In genomic region chr7:123824754-123825067, GRCh38 we compare ENCODE assay signal across 10 cellular contexts. TPM values are rescaled to one million over a fixed set of nuclear protein-coding genes. Genes with fewer than 3 reads are reported as not detected.
DNase-seq lines count a peak whose midpoint lies in the region; ATAC-seq and TF ChIP-seq lines count a peak whose summit lies in the region.
"Had no signal": no experiment of that assay in that cellular context is flagged by ENCODE, and none has a peak within 500 bp of the region (broad histone marks: within the 10 kb centered on the region; RNA-seq: fewer than 3 reads in every experiment).

No MANE protein-coding gene starts in this region.

- H4K20me1 ChIP-seq in PC-3 (ENCODE audit: low read length): no peaks in the 10 kb centered on the region

- H3K27ac ChIP-seq in C4-2B (peak overlapping the region; percentile 20; the same call in 1 of the 2 replicates), PC-3 (ENCODE audit: low read length) (no peak overlapping the region)

- H3K9me2 ChIP-seq in PC-3 (replicated peaks; ENCODE audit: low read length): no peaks in the 10 kb centered on the region

- intact Hi-C loops in PC-3 (cut with micrococcal nuclease): loop anchor here (2.0 kb wide), 1 partner anchor 26 kb away; no protein-coding TSS in a partner anchor

- POLR2A ChIA-PET in PC-3 (lab: Charles Lee; ENCODE audit: unreplicated experiment): interaction anchor here (0.6 kb wide), 1 partner anchor 43 kb away, joined by 3 read pairs; no protein-coding TSS in a partner anchor

- CTCF ChIA-PET in PC-3 (lab: Charles Lee): no interaction called here

- peak; percentile 77 for DNase-seq in PC-3
- no peak for DNase-seq in H7
- no peak for DNase-seq in stimulated activated naive CD4-positive, alpha-beta T cell treated with Interleukin-2 at 50 U/mL for 16 hours (lab: John Stamatoyannopoulos, UW)
- DNase-seq in MV-4-11 (lab: John Stamatoyannopoulos, UW): no peak
- DNase-seq: NCI-H1694 had no signal

- BruUV-seq in PC-3 (replicated peaks; lab: Mats Ljungman, UMichigan): no TSS peak

- no peaks in the 10 kb centered on the region for H3K36me3 ChIP-seq in PC-3 (ENCODE audit: low read depth, low read length)
- H3K36me3 ChIP-seq in H7 (replicated peaks; ENCODE audit: control insufficient read depth, insufficient read depth, low read length): no peaks in the 10 kb centered on the region

- H3F3A ChIP-seq in PC-3 (ENCODE audit: low read length, unreplicated experiment): no peaks in the 10 kb centered on the region

- ATAC-seq in GM19328 (IDR thresholded peaks at IDR 0.05; ENCODE audit: unreplicated experiment) (peak; percentile 34), HG03135 (IDR thresholded peaks at IDR 0.05; ENCODE audit: unreplicated experiment) (peak; percentile 19), PC-3 (peak; percentile 98), GM21825 (IDR thresholded peaks at IDR 0.05; ENCODE audit: unreplicated experiment) (no peak)

- TF ChIP-seq CTCF in C4-2B (conservative IDR thresholded peaks at IDR 0.05) (no peak), PC-3 (conservative IDR thresholded peaks at IDR 0.05; ENCODE audit: low read depth, low read length) (no peak)

- no peaks in the 10 kb centered on the region for H3K27me3 ChIP-seq in PC-3 (ENCODE audit: low read length)
- H3K27me3 ChIP-seq in H7 (ENCODE audit: control insufficient read depth, insufficient read depth, low read length): no peaks in the 10 kb centered on the region

- peak overlapping the region; percentile 50 for H3K4me2 ChIP-seq in PC-3 (ENCODE audit: low read length)

- H2AFZ ChIP-seq in PC-3 (ENCODE audit: low read length): no peak overlapping the region

- H3K9me3 ChIP-seq in PC-3 (ENCODE audit: low read length): no peaks in the 10 kb centered on the region

- H3K9ac ChIP-seq in PC-3 (ENCODE audit: low read length): no peak overlapping the region

- H3K4me3 ChIP-seq in PC-3 (ENCODE audit: low read length): no peak overlapping the region
- H3K4me3 ChIP-seq in H7 (ENCODE audit: insufficient read depth, low read depth, low read length): no peak overlapping the region

- peaks cover 12% of the 10 kb centered on the region for H3K4me1 ChIP-seq in PC-3 (ENCODE audit: insufficient read depth, low read length)

- no peaks in the 10 kb centered on the region for H3K79me2 ChIP-seq in PC-3 (ENCODE audit: low read length)

RNA-seq across cellular contexts. Expression of gene HYAL4, which starts 20.3 kb away (rescaled TPM):
- 0.26 and 0.98 TPM in 2 replicates for total RNA-seq in PC-3 (2014; rRNA removed)
- 0.11 TPM in 1 of 2 replicates, not detected in the other for total RNA-seq in H7 (2014; rRNA removed; shearing (Covaris generic))
- total RNA-seq: neural crest cell had no signal
